In the genomic region with DNA sequence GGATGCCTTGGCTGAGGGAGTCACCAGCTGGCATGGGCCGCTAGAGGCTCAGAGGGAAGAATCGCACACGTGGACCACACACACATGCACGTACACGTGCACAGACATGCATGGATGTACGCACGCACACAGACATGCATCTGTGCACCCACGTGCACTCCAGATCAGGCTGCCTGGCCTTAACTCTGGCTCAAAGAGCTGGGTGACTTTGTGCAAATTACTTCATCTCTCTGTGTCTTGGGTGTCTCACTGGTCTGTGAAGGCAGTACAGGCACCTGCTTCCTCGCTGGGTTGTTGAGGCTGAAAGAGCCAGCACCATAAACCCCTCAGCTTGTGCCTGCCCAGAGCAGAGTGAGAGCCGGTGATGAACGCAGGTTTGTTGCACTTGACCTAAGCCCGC, we compare ENCODE assay signal across 26 cellular contexts. TPM values are rescaled to one million over a fixed set of nuclear protein-coding genes. Genes with fewer than 3 reads are reported as not detected.
DNase-seq lines count a peak whose midpoint lies in the region; ATAC-seq and TF ChIP-seq lines count a peak whose summit lies in the region.
"Had no signal": no experiment of that assay in that cellular context is flagged by ENCODE, and none has a peak within 500 bp of the region (broad histone marks: within the 10 kb centered on the region; RNA-seq: fewer than 3 reads in every experiment).

No MANE protein-coding gene starts in this region.

- H3K27ac ChIP-seq in BLaER1 treated with 17β-estradiol and CSF1 and Interleukin-3, amounts not matched to agents 10 nM and 100 nM = peak overlapping the region in 1 of 11 experiments; percentile 9; a peak in 1 of 22 replicates
- H3K27ac ChIP-seq in CD4-positive, alpha-beta memory T cell (ENCODE audit: low read depth, low read length) = peak overlapping the region; percentile 71
- H3K27ac ChIP-seq in suprapubic skin (no peak overlapping the region), SJCRH30 (no peak overlapping the region)
- H3K27ac ChIP-seq: ovary, SK-N-MC, WERI-Rb-1 had no signal

- TF ChIP-seq POLR2A in suprapubic skin (IDR thresholded peaks at IDR 0.05) = no peak

- no peak for DNase-seq in CD4-positive, alpha-beta memory T cell
- DNase-seq in T-helper 2 cell treated with Interferon-gamma antibody and Interleukin-4, amounts not matched to agents 5 μg/mL and 100 μg/mL, for 36 hours (ENCODE audit: low spot score) = no peak
- DNase-seq in effector memory CD8-positive, alpha-beta T cell = no peak
- DNase-seq in suprapubic skin (ENCODE audit: low spot score in 2 of 2) (no peak), SJCRH30 (no peak)
- no peak for DNase-seq in activated effector memory CD4-positive, alpha-beta T cell treated with Interleukin-2 at 50 U/mL for 16 hours
- DNase-seq: activated CD8-positive, alpha-beta memory T cell treated with anti-CD3 and anti-CD28 coated beads for 24 hours; anterior cingulate cortex; Calu3; EL; heart left ventricle; naive B cell; NCI-H1417; NCI-H524; ovary; spleen; stimulated activated CD4-positive, alpha-beta T cell treated with anti-CD3 and anti-CD28 coated beads, Interleukin-4, amount 100 ng/mL, for 4 hours; trophoblast cell; WERI-Rb-1 had no signal

- 0 out of 22 replicates have a peak overlapping the region, but pooled peaks of 1 of the 11 experiments have one; percentile 3 for H3K9ac ChIP-seq in BLaER1 treated with 17β-estradiol and CSF1 and Interleukin-3, amounts not matched to agents 10 nM and 100 nM

- H3K4me2 ChIP-seq in BLaER1 treated with 17β-estradiol and CSF1 and Interleukin-3, amounts not matched to agents 10 nM and 100 nM = peak overlapping the region in 10 of 11 experiments; percentile 46 to 80 (median 70); a peak in 19 of 22 replicates

- H3K9me3 ChIP-seq in BLaER1 treated with 17β-estradiol and CSF1 and Interleukin-3, amounts not matched to agents 10 nM and 100 nM (replicated peaks in 1 of 11) = no peaks in the 10 kb centered on the region
- H3K9me3 ChIP-seq in CD4-positive, alpha-beta memory T cell (ENCODE audit: control insufficient read depth in 1 of 2, low read length in 2 of 2) = no peaks in the 10 kb centered on the region
- H3K9me3 ChIP-seq in suprapubic skin = no peaks in the 10 kb centered on the region
- H3K9me3 ChIP-seq in SJCRH30 (replicated peaks) = no peaks in the 10 kb centered on the region
- H3K9me3 ChIP-seq: heart left ventricle, ovary, spleen had no signal

- peaks cover 28 to 54% (median 40%) of the 10 kb centered on the region in 4 donors for H3K4me1 Mint-ChIP-seq in CD4-positive, alpha-beta memory T cell
- peaks cover 57% of the 10 kb centered on the region for H3K4me1 Mint-ChIP-seq in T-helper 2 cell treated with Interferon-gamma antibody and Interleukin-4, amounts not matched to agents 5 μg/mL and 100 μg/mL, for 36 hours (ENCODE audit: low read depth)
- peaks cover 29% of the 10 kb centered on the region in 2 donors for H3K4me1 Mint-ChIP-seq in effector memory CD8-positive, alpha-beta T cell (ENCODE audit: low read depth in 2 of 2)

- CTCF ChIA-PET in CD4-positive, alpha-beta memory T cell (lab: Charles Lee; ENCODE audit: partially characterized antibody) = interaction anchor here (1.3 to 2.2 kb wide), 2 partner anchors 36 to 119 kb away, joined by 4 to 7 read pairs; no protein-coding TSS in a partner anchor

- ATAC-seq in effector memory CD8-positive, alpha-beta T cell (replicated peaks) = no peak
- ATAC-seq in GM18502 (IDR thresholded peaks at IDR 0.05; ENCODE audit: poor library complexity, unreplicated experiment) = no peak
- ATAC-seq: heart left ventricle had no signal

- WGBS in suprapubic skin = 72% methylated on average over 4 of the region's 12 CpGs

- peaks cover 0 to 3% of the 10 kb centered on the region in 2 donors for H3K27me3 Mint-ChIP-seq in CD4-positive, alpha-beta memory T cell
- no peaks in the 10 kb centered on the region for H3K27me3 Mint-ChIP-seq in T-helper 2 cell treated with Interferon-gamma antibody and Interleukin-4, amounts not matched to agents 5 μg/mL and 100 μg/mL, for 36 hours (ENCODE audit: low read depth)
- peaks cover 3 to 4% of the 10 kb centered on the region in 2 donors for H3K27me3 Mint-ChIP-seq in effector memory CD8-positive, alpha-beta T cell

- H4K20me1 ChIP-seq in BLaER1 treated with 17β-estradiol and CSF1 and Interleukin-3, amounts not matched to agents 10 nM and 100 nM = peaks cover 0 to 4% (median 0%) of the 10 kb centered on the region in 11 experiments; a peak in 1 of 22 replicates

- H3K4me3 Mint-ChIP-seq in CD4-positive, alpha-beta memory T cell = no peak overlapping the region
- no peak overlapping the region for H3K4me3 Mint-ChIP-seq in T-helper 2 cell treated with Interferon-gamma antibody and Interleukin-4, amounts not matched to agents 5 μg/mL and 100 μg/mL, for 36 hours
- no peak overlapping the region for H3K4me3 Mint-ChIP-seq in effector memory CD8-positive, alpha-beta T cell
- H3K4me3 Mint-ChIP-seq: naive B cell had no signal

- intact Hi-C loops in CD4-positive, alpha-beta memory T cell (cut with micrococcal nuclease) = no loop called here

- H3K9me3 Mint-ChIP-seq in CD4-positive, alpha-beta memory T cell = no peaks in the 10 kb centered on the region
- no peaks in the 10 kb centered on the region for H3K9me3 Mint-ChIP-seq in T-helper 2 cell treated with Interferon-gamma antibody and Interleukin-4, amounts not matched to agents 5 μg/mL and 100 μg/mL, for 36 hours
- no peaks in the 10 kb centered on the region for H3K9me3 Mint-ChIP-seq in effector memory CD8-positive, alpha-beta T cell
- H3K9me3 Mint-ChIP-seq: naive B cell had no signal

- no peaks in the 10 kb centered on the region for H3K36me3 ChIP-seq in BLaER1 treated with 17β-estradiol and CSF1 and Interleukin-3, amounts not matched to agents 10 nM and 100 nM
- H3K36me3 ChIP-seq in CD4-positive, alpha-beta memory T cell (ENCODE audit: insufficient read depth, low read length) = no peaks in the 10 kb centered on the region
- H3K36me3 ChIP-seq in suprapubic skin (no peaks in the 10 kb centered on the region), SJCRH30 (no peaks in the 10 kb centered on the region)
- H3K36me3 ChIP-seq: heart left ventricle, ovary, spleen, WERI-Rb-1 had no signal

- H3K4me3 ChIP-seq in BLaER1 treated with 17β-estradiol and CSF1 and Interleukin-3, amounts not matched to agents 10 nM and 100 nM = no peak overlapping the region
- no peak overlapping the region for H3K4me3 ChIP-seq in CD4-positive, alpha-beta memory T cell (ENCODE audit: low read length in 2 of 2)
- no peak overlapping the region for H3K4me3 ChIP-seq in suprapubic skin
- H3K4me3 ChIP-seq in SJCRH30 = no peak overlapping the region
- H3K4me3 ChIP-seq: heart left ventricle, ovary, SK-N-MC, spleen had no signal

- peaks cover 22 to 59% (median 48%) of the 10 kb centered on the region in 10 experiments for H3K4me1 ChIP-seq in BLaER1 treated with 17β-estradiol and CSF1 and Interleukin-3, amounts not matched to agents 10 nM and 100 nM
- peaks cover 34% of the 10 kb centered on the region for H3K4me1 ChIP-seq in CD4-positive, alpha-beta memory T cell (ENCODE audit: insufficient read depth, low read length)
- peaks cover 2% of the 10 kb centered on the region for H3K4me1 ChIP-seq in suprapubic skin
- no peaks in the 10 kb centered on the region for H3K4me1 ChIP-seq in SJCRH30

- TF ChIP-seq CTCF in suprapubic skin (IDR thresholded peaks at IDR 0.05) = no peak

- H3K27ac Mint-ChIP-seq in CD4-positive, alpha-beta memory T cell = peak overlapping the region; percentile 83 to 100 (median 99)
- peak overlapping the region; percentile 98 for H3K27ac Mint-ChIP-seq in T-helper 2 cell treated with Interferon-gamma antibody and Interleukin-4, amounts not matched to agents 5 μg/mL and 100 μg/mL, for 36 hours
- H3K27ac Mint-ChIP-seq in effector memory CD8-positive, alpha-beta T cell = peak overlapping the region; percentile 100

- H3K36me3 Mint-ChIP-seq in CD4-positive, alpha-beta memory T cell = peaks cover 0 to 3% of the 10 kb centered on the region in 2 donors
- H3K36me3 Mint-ChIP-seq in T-helper 2 cell treated with Interferon-gamma antibody and Interleukin-4, amounts not matched to agents 5 μg/mL and 100 μg/mL, for 36 hours (ENCODE audit: low read depth) = no peaks in the 10 kb centered on the region
- peaks cover 19% of the 10 kb centered on the region for H3K36me3 Mint-ChIP-seq in effector memory CD8-positive, alpha-beta T cell (ENCODE audit: insufficient read depth)
- H3K36me3 Mint-ChIP-seq: naive B cell had no signal

- no peaks in the 10 kb centered on the region for H3K27me3 ChIP-seq in BLaER1 treated with 17β-estradiol and CSF1 and Interleukin-3, amounts not matched to agents 10 nM and 100 nM
- no peaks in the 10 kb centered on the region for H3K27me3 ChIP-seq in CD4-positive, alpha-beta memory T cell (ENCODE audit: insufficient read depth, low read length)
- H3K27me3 ChIP-seq in suprapubic skin (peaks cover 19% of the 10 kb centered on the region), SJCRH30 (no peaks in the 10 kb centered on the region)
- H3K27me3 ChIP-seq: ovary had no signal

- no peak for TF ChIP-seq EP300 in suprapubic skin (IDR thresholded peaks at IDR 0.05)

- POLR2A ChIA-PET in CD4-positive, alpha-beta memory T cell (lab: Charles Lee; ENCODE audit: partially characterized antibody) = interaction anchor here (1.8 to 3.9 kb wide), 4 partner anchors 41 to 137 kb away, joined by 7 to 37 read pairs (median 20); a partner anchor contains a TSS

RNA-seq across cellular contexts. Expression of a gene that starts 28.7 kb away (rescaled TPM):
- under 1 TPM; 0.61 to 0.90 TPM for total RNA-seq in CD4-positive, alpha-beta memory T cell
- not detected for polyA plus RNA-seq in CD4-positive, alpha-beta memory T cell
- 1 to 10 TPM in 2 of 4 donors, under 1 TPM in 2; 0.30 to 3.8 (median 1.0) TPM for total RNA-seq in suprapubic skin
- total RNA-seq in SJCRH30 (2014; rRNA removed; shearing (Covaris generic)) = not detected in 2 replicates
- total RNA-seq: Calu3, cardiac septum, dermis microvascular lymphatic vessel endothelial cell, M059J, mesenteric fat pad had no signal
- polyA plus RNA-seq: heart left ventricle had no signal

RNA-seq across cellular contexts. Expression of a gene that starts 29.3 kb away (rescaled TPM):
- 10 to 100 TPM; 32.3 to 33.4 TPM for total RNA-seq in CD4-positive, alpha-beta memory T cell
- polyA plus RNA-seq in CD4-positive, alpha-beta memory T cell = 10 to 100 TPM in 1 of 2 donors, 1 to 10 TPM in 1; 9.0 to 13.2 TPM
- 10 to 100 TPM; 25.0 to 67.0 (median 35.7) TPM for total RNA-seq in suprapubic skin
- total RNA-seq in SJCRH30 (2014; rRNA removed; shearing (Covaris generic)) = 12.5 and 14.1 TPM in 2 replicates
